ENCODE assay signal across 1 cellular context in the genomic region with DNA sequence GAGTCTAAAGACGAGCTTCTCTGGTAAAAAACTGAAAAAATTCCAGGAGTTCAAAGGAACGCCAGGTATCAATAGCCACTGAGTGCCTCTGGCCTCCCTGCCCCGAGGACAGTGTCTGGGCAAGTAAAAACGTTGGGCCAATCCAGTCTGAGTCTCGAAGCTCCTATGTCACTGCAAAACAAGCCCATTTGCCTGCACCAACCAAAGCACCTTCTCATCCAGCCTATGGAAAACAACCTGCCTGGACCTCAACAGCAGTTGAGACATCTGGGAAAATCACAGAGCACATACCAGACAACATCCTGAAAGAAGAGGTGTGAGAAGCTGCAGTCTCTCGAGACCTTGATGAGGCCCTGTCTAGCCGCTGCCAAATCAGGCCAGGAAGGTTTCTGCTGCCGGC.
TF ChIP-seq lines count a peak whose summit lies in the region.

No MANE protein-coding gene starts in this region.

TF ChIP-seq in IMR-90, 13 proteins besides CTCF, POLR2A, EP300 and RAD21 (continued from another document):
- TF ChIP-seq BHLHE40 (IDR thresholded peaks at IDR 0.05; ENCODE audit: low read depth, low read length) (no peak), USF2 (IDR thresholded peaks at IDR 0.05; ENCODE audit: low read depth, low read length) (no peak)
